9 cellular contexts compared by ENCODE assay signal in genomic region chr12:98783420-98783819, GRCh38.
"Had no signal": no experiment of that assay in that cellular context is flagged by ENCODE, and none has a peak within 500 bp of the region (broad histone marks: within the 10 kb centered on the region; RNA-seq: fewer than 3 reads in every experiment).

No MANE protein-coding gene starts in this region.

- H3K36me3 ChIP-seq: HAP-1 had no signal

- H2AFZ ChIP-seq: GM23248 had no signal

- H3K9me3 Mint-ChIP-seq: HFFc6, IgD-negative memory B cell had no signal

- H3K4me3 Mint-ChIP-seq: HFFc6, IgD-negative memory B cell had no signal

- H3K4me3 ChIP-seq: GM23248, HAP-1 had no signal

- ATAC-seq: HCT116, HepG2 had no signal

- DNase-seq: GM23248, GOT3, H7, HFFc6 had no signal

- H3K4me1 Mint-ChIP-seq: IgD-negative memory B cell had no signal

- H3K4me1 ChIP-seq: HAP-1 had no signal

- FAIRE-seq: HepG2 had no signal

- H3K27ac ChIP-seq: GM23248, HL-60 had no signal

- H3K9ac ChIP-seq: GM23248 had no signal

- H3K9me3 ChIP-seq: HAP-1 had no signal

- H3K27ac Mint-ChIP-seq: HFFc6, IgD-negative memory B cell had no signal
